1 cellular context compared by ENCODE assay signal in genomic region chr12:133010657-133011297, GRCh38.
A peak's percentile ranks its signal among the peaks of the same experiment; 100 is the strongest.
TF ChIP-seq lines count a peak whose summit lies in the region.

No MANE protein-coding gene starts in this region.

TF ChIP-seq in HCT116, 20 proteins besides CTCF, POLR2A, EP300 and RAD21:
- TF ChIP-seq ZNF274 (IDR thresholded peaks at IDR 0.05; ENCODE audit: low read depth, low read length) (peak; percentile 32; the same call in 1 of the 2 replicates), FOSL1 (IDR thresholded peaks at IDR 0.05; ENCODE audit: low read depth) (no peak), CBX3 (IDR thresholded peaks at IDR 0.05; ENCODE audit: low read depth) (no peak), EGR1 (IDR thresholded peaks at IDR 0.05; ENCODE audit: low read depth) (no peak), JUND (IDR thresholded peaks at IDR 0.05) (no peak)
